ENCODE assay signal across 25 cellular contexts in the genomic region with DNA sequence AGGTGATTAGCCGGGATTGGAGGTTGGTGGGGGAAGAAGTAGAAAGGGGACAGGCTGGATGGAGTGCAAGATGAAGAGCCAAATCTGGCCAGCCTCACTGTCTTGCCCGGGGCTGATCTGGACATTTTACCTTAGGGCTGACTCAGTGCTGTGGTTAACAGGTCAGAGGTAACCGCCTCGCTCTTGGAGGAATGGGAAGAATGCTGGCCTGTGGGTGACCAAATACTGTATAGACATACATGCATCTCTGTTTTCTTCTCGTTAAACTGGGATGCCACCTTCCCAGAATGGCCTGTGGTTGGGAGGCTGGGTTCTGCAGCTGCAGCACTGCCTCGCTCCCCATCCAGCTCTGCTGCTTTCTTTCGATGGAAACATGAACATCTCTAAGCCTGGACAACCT.
A peak's percentile ranks its signal among the peaks of the same experiment; 100 is the strongest.
DNase-seq lines count a peak whose midpoint lies in the region; ATAC-seq and TF ChIP-seq lines count a peak whose summit lies in the region.
"Had no signal": no experiment of that assay in that cellular context is flagged by ENCODE, and none has a peak within 500 bp of the region (broad histone marks: within the 10 kb centered on the region; RNA-seq: fewer than 3 reads in every experiment).

No MANE protein-coding gene starts in this region.

- no peaks in the 10 kb centered on the region for H3K9me3 ChIP-seq in smooth muscle cell (replicated peaks; ENCODE audit: low read depth)
- H3K9me3 ChIP-seq: colonic mucosa, HAP-1, right atrium auricular region, tibial artery had no signal

- ATAC-seq in foreskin keratinocyte (peak; percentile 10), GM21723 (IDR thresholded peaks at IDR 0.05; ENCODE audit: unreplicated experiment) (no peak)
- ATAC-seq: activated CD4-positive, alpha-beta T cell treated with anti-CD3 and anti-CD28 coated beads for 36 hours; activated naive CD4-positive, alpha-beta T cell treated with anti-CD3 and anti-CD28 coated beads, Interleukin-2, amount 50 U/mL, for 72 hours; activated T-cell treated with anti-CD3 and anti-CD28 coated beads, Interleukin-2, amount 50 U/mL, for 4 hours; stimulated activated naive CD8-positive, alpha-beta T cell treated with anti-CD3 and anti-CD28 coated beads, Interleukin-15, amount 100 ng/mL, for 72 hours had no signal

- H3K9ac ChIP-seq in smooth muscle cell (ENCODE audit: low read depth) = no peak overlapping the region

- no peak overlapping the region for H3K4me3 ChIP-seq in smooth muscle cell
- H3K4me3 ChIP-seq: colonic mucosa, HAP-1, right atrium auricular region, tibial artery had no signal

- POLR2A ChIA-PET in RWPE1 (lab: Yijun Ruan, JAX; ENCODE audit: low non-redundant PET) = no interaction called here

- H3K27ac ChIP-seq in RWPE1 (no peak overlapping the region), foreskin keratinocyte (no peak overlapping the region), smooth muscle cell (ENCODE audit: low read depth) (no peak overlapping the region)
- H3K27ac ChIP-seq: brain microvascular endothelial cell, colonic mucosa, right atrium auricular region, tibial artery had no signal

- H3K4me2 ChIP-seq in smooth muscle cell = peak overlapping the region; percentile 5

- 69% methylated on average over 7 of the region's 7 CpGs for WGBS in smooth muscle cell (ENCODE audit: low lambda C conversion rate)

- H3F3A ChIP-seq in smooth muscle cell (ENCODE audit: low read depth) = no peaks in the 10 kb centered on the region

- H3K4me1 ChIP-seq in foreskin keratinocyte = no peaks in the 10 kb centered on the region
- H3K4me1 ChIP-seq in smooth muscle cell (ENCODE audit: low read depth) = peaks cover 4% of the 10 kb centered on the region
- H3K4me1 ChIP-seq: colonic mucosa, HAP-1, right atrium auricular region, tibial artery had no signal

- H3K27me3 ChIP-seq in foreskin keratinocyte (peaks cover 22% of the 10 kb centered on the region), smooth muscle cell (ENCODE audit: low read depth) (no peaks in the 10 kb centered on the region)
- H3K27me3 ChIP-seq: brain microvascular endothelial cell, colonic mucosa, right atrium auricular region had no signal

- H3K36me3 ChIP-seq in smooth muscle cell (ENCODE audit: low read depth) = no peaks in the 10 kb centered on the region
- H3K36me3 ChIP-seq: brain microvascular endothelial cell, colonic mucosa, HAP-1, right atrium auricular region, tibial artery had no signal

- DNase-seq in HK-2 (ENCODE audit: unreplicated experiment) = peak; percentile 50
- DNase-seq in RWPE1 (ENCODE audit: low spot score) = peak; percentile 46
- DNase-seq in foreskin keratinocyte = peak in 1 of 2 donors; percentile 11
- DNase-seq in smooth muscle cell (lab: John Stamatoyannopoulos, UW; ENCODE audit: unreplicated experiment) = no peak
- no peak for DNase-seq in activated effector memory CD4-positive, alpha-beta T cell treated with anti-CD3 and anti-CD28 coated beads, Interleukin-2, amount 50 U/mL, for 16 hours
- DNase-seq in retina = no peak
- DNase-seq in NCI-H446 (lab: John Stamatoyannopoulos, UW) = no peak
- DNase-seq: activated CD4-positive, alpha-beta T cell treated with anti-CD3 and anti-CD28 coated beads for 36 hours; activated T-cell treated with anti-CD3 and anti-CD28 coated beads, Interleukin-2, amount 50 U/mL, for 4 hours; brain microvascular endothelial cell; CD8-positive, alpha-beta memory T cell; colonic mucosa; DMS79 treated with DMSO at 0.1 percent for 48 hours; KG1; kidney; NCI-H774; SHP77 treated with DMSO at 0.1 percent for 48 hours; stimulated activated CD4-positive, alpha-beta T cell treated with anti-CD3 and anti-CD28 coated beads, Interleukin-12 subunit alpha, Interleukin-12 subunit beta, amount 100 ng/mL, for 4 hours; stimulated activated naive CD8-positive, alpha-beta T cell treated with anti-CD3 and anti-CD28 coated beads, Interleukin-15, amount 100 ng/mL, for 72 hours; T-helper 1 cell; tibial artery had no signal

- TF ChIP-seq CTCF in RWPE1 (conservative IDR thresholded peaks at IDR 0.05; ENCODE audit: low read depth) = no peak
- no peak for TF ChIP-seq CTCF in foreskin keratinocyte (conservative IDR thresholded peaks at IDR 0.05)
- TF ChIP-seq CTCF in smooth muscle cell (IDR thresholded peaks at IDR 0.05; ENCODE audit: borderline replicate concordance, insufficient read depth, poor library complexity, severe bottlenecking) = no peak

- CTCF ChIA-PET in RWPE1 (lab: Yijun Ruan, JAX) = no interaction called here

- no peak overlapping the region for H2AFZ ChIP-seq in smooth muscle cell (ENCODE audit: low read depth)

- H3K79me2 ChIP-seq in smooth muscle cell (ENCODE audit: low read depth) = no peaks in the 10 kb centered on the region

- no peaks in the 10 kb centered on the region for H4K20me1 ChIP-seq in smooth muscle cell (ENCODE audit: low read depth)

Comparison
In these comparisons a context has a peak if more than half of its experiments do, and no peak if none do; other contexts are left out.
1. DNase-seq: peak in HK-2 (single experiment) and RWPE1 (single experiment); none in smooth muscle cell (single experiment), activated effector memory CD4-positive, alpha-beta T cell treated with anti-CD3 and anti-CD28 coated beads, Interleukin-2, amount 50 U/mL, for 16 hours (single experiment), retina (single experiment) and NCI-H446 (0 of 2).